Comparison of ENCODE assay signal across 16 cellular contexts in genomic region chr7:158473238-158473637, GRCh38.
A peak's percentile ranks its signal among the peaks of the same experiment; 100 is the strongest.
DNase-seq lines count a peak whose midpoint lies in the region; ATAC-seq lines count a peak whose summit lies in the region.
"Had no signal": no experiment of that assay in that cellular context is flagged by ENCODE, and none has a peak within 500 bp of the region (broad histone marks: within the 10 kb centered on the region; RNA-seq: fewer than 3 reads in every experiment).

No MANE protein-coding gene starts in this region.

- peak; percentile 62 for ATAC-seq in GM21786 (IDR thresholded peaks at IDR 0.05; ENCODE audit: unreplicated experiment)
- ATAC-seq in GM18520 (IDR thresholded peaks at IDR 0.05; ENCODE audit: unreplicated experiment) = no peak
- no peak for ATAC-seq in left colon
- ATAC-seq in GM19397 (IDR thresholded peaks at IDR 0.05; ENCODE audit: unreplicated experiment) = no peak
- ATAC-seq: CD8-positive, alpha-beta T cell; left lobe of liver had no signal

- peak overlapping the region; percentile 71 for H3K27ac ChIP-seq in caudate nucleus (ENCODE audit: low read depth, low read length)
- H3K27ac ChIP-seq: thoracic aorta had no signal

- intact Hi-C loops in left colon (cut with DNase I, micrococcal nuclease) = no loop called here

- peak; percentile 92 for DNase-seq in NCI-H2227 (lab: John Stamatoyannopoulos, UW; ENCODE audit: unreplicated experiment)
- peak in 6 of 61 donors; percentile 23 to 34 (median 28) for DNase-seq in caudate nucleus (lab: John Stamatoyannopoulos, UW)
- peak; percentile 75 for DNase-seq in retina
- DNase-seq in NAMALWA (ENCODE audit: low spot score) = no peak
- no peak for DNase-seq in left colon
- DNase-seq: activated CD8-positive, alpha-beta memory T cell treated with anti-CD3 and anti-CD28 coated beads for 24 hours; activated naive CD4-positive, alpha-beta T cell treated with anti-CD3 and anti-CD28 coated beads, Interleukin-2, amount 50 U/mL, for 16 hours; CD8-positive, alpha-beta T cell; GF-D8; NCI-H2081 treated with DMSO at 0.1 percent for 48 hours; stimulated activated CD4-positive, alpha-beta T cell treated with anti-CD3 and anti-CD28 coated beads, Interleukin-12 subunit alpha, Interleukin-12 subunit beta, amount 100 ng/mL, for 4 hours had no signal

Comparison
In these comparisons a context has a peak if more than half of its experiments do, and no peak if none do; other contexts are left out.
1. DNase-seq: peak in NCI-H2227 (single experiment) and retina (single experiment); none in NAMALWA (single experiment) and left colon (0 of 2).